8 cellular contexts compared by ENCODE assay signal in genomic region chrX:139559383-139560042, GRCh38. TPM values are rescaled to one million over a fixed set of nuclear protein-coding genes. Genes with fewer than 3 reads are reported as not detected.
DNase-seq lines count a peak whose midpoint lies in the region; ATAC-seq, FAIRE-seq and TF ChIP-seq lines count a peak whose summit lies in the region.

No MANE protein-coding gene starts in this region.

- no peaks in the 10 kb centered on the region for H3K4me1 Mint-ChIP-seq in astrocyte (ENCODE audit: low read depth, unreplicated experiment)

- ATAC-seq in HCT116 = peak; percentile 63; the same call in 1 of the 2 replicates
- ATAC-seq in GM21737 (IDR thresholded peaks at IDR 0.05; ENCODE audit: unreplicated experiment) = no peak

- peak in 2 of 3 experiments; percentile 36 to 45; a peak in 4 of 6 replicates for TF ChIP-seq CTCF in HCT116 (IDR thresholded peaks at IDR 0.05 in 2 of 3, conservative IDR thresholded peaks at IDR 0.05 in 1 of 3; ENCODE audit: borderline replicate concordance in 1 of 3, insufficient read depth in 1 of 3, low read depth in 2 of 3, low read length in 2 of 3)
- peak; percentile 49 for TF ChIP-seq CTCF in astrocyte (IDR thresholded peaks at IDR 0.05; ENCODE audit: insufficient read depth, low read depth, low read length)

- H3K4me3 ChIP-seq in HCT116 (replicated peaks in 1 of 2; ENCODE audit: low read depth in 1 of 2, low read length in 2 of 2) (no peak overlapping the region), astrocyte (ENCODE audit: insufficient read depth, low read depth, low read length) (no peak overlapping the region)

- H3K36me3 ChIP-seq in HCT116 (ENCODE audit: control insufficient read depth in 1 of 2, insufficient read depth in 2 of 2, low read length in 2 of 2) (no peaks in the 10 kb centered on the region), astrocyte (ENCODE audit: insufficient read depth, low read length) (no peaks in the 10 kb centered on the region)

- peak; percentile 40 for TF ChIP-seq RAD21 in HCT116 (IDR thresholded peaks at IDR 0.05; ENCODE audit: low read depth)

- H4K20me1 ChIP-seq in HCT116 (ENCODE audit: insufficient read depth) (no peaks in the 10 kb centered on the region), astrocyte (ENCODE audit: insufficient read depth, low read length) (no peaks in the 10 kb centered on the region)

- no peaks in the 10 kb centered on the region for H3K9me3 Mint-ChIP-seq in astrocyte (ENCODE audit: unreplicated experiment)

- intact Hi-C loops in HCT116 (cut with micrococcal nuclease) = loop anchor here (5.0 kb wide), 1 partner anchor 1432 kb away; no protein-coding TSS in a partner anchor

- no peak overlapping the region for H3K4me3 Mint-ChIP-seq in astrocyte (ENCODE audit: unreplicated experiment)

- no peaks in the 10 kb centered on the region for H3K9me2 ChIP-seq in HCT116 (ENCODE audit: insufficient read depth)

- no TSS peak for BruUV-seq in HCT116 (replicated peaks; lab: Mats Ljungman, UMichigan)

- H3K4me1 ChIP-seq in HCT116 (ENCODE audit: control insufficient read depth in 1 of 2, insufficient read depth in 2 of 2, low read length in 2 of 2) = no peaks in the 10 kb centered on the region
- H3K4me1 ChIP-seq in astrocyte (ENCODE audit: insufficient read depth, low read length) = no peaks in the 10 kb centered on the region

- H3K27ac ChIP-seq in HCT116 (ENCODE audit: low read depth, low read length) (no peak overlapping the region), astrocyte (ENCODE audit: low read depth, low read length) (no peak overlapping the region)

- no peaks in the 10 kb centered on the region for H3K27me3 ChIP-seq in HCT116 (ENCODE audit: insufficient read depth, low read length)
- no peaks in the 10 kb centered on the region for H3K27me3 ChIP-seq in astrocyte (ENCODE audit: insufficient read depth, low read length)

- H3K27ac Mint-ChIP-seq in astrocyte (ENCODE audit: unreplicated experiment) = no peak overlapping the region

- H3K79me2 ChIP-seq in HCT116 (ENCODE audit: insufficient read depth, low read length) = no peaks in the 10 kb centered on the region
- H3K79me2 ChIP-seq in astrocyte (ENCODE audit: insufficient read depth, low read length) = no peaks in the 10 kb centered on the region

- no peak for TF ChIP-seq POLR2A in HCT116 (IDR thresholded peaks at IDR 0.05; ENCODE audit: borderline replicate concordance, extremely low read depth, insufficient read depth, insufficient read length)

- no peaks in the 10 kb centered on the region for H3K9me3 ChIP-seq in HCT116 (ENCODE audit: control insufficient read depth in 1 of 2, insufficient read depth in 1 of 2, low read depth in 1 of 2, low read length in 2 of 2)
- no peaks in the 10 kb centered on the region for H3K9me3 ChIP-seq in astrocyte (ENCODE audit: insufficient read depth, low read depth, low read length)

- FAIRE-seq in astrocyte (lab: Jason Lieb, UNC) = peak; percentile 100

- CTCF ChIA-PET in HCT116 (lab: Charles Lee) = no interaction called here

- POLR2A ChIA-PET in HCT116 (lab: Charles Lee) = no interaction called here

- H3K9ac ChIP-seq in HCT116 (ENCODE audit: low read length) (no peak overlapping the region), astrocyte (ENCODE audit: low read length) (no peak overlapping the region)

- RAD21 ChIA-PET in HCT116 (lab: Charles Lee; ENCODE audit: low non-redundant PET in 1 of 2, low total read pairs in 2 of 2, uncharacterized antibody in 2 of 2, unreplicated experiment in 2 of 2) = no interaction called here

- peaks cover 3% of the 10 kb centered on the region for H3K27me3 Mint-ChIP-seq in astrocyte (ENCODE audit: low read depth, unreplicated experiment)

- no peaks in the 10 kb centered on the region for H3K36me3 Mint-ChIP-seq in astrocyte (ENCODE audit: low read depth, unreplicated experiment)

- no peak overlapping the region for H2AFZ ChIP-seq in HCT116 (ENCODE audit: low read depth, low read length, poor library complexity, severe bottlenecking)
- H2AFZ ChIP-seq in astrocyte (ENCODE audit: low read depth, low read length) = no peak overlapping the region

- no peak overlapping the region for H3K4me2 ChIP-seq in HCT116 (ENCODE audit: low read length)
- no peak overlapping the region for H3K4me2 ChIP-seq in astrocyte (ENCODE audit: low read length)

- DNase-seq in A172 (ENCODE audit: low spot score) (peak; percentile 14), GM04503 (ENCODE audit: low read depth) (peak; percentile 11), HCT116 (ENCODE audit: low read depth, low spot score) (peak; percentile 24), MV-4-11 (lab: John Stamatoyannopoulos, UW) (peak; percentile 36), astrocyte (ENCODE audit: low read depth) (peak; percentile 34), kidney tubule cell (ENCODE audit: low spot score) (peak; percentile 69), ureter (ENCODE audit: low spot score) (peak; percentile 47)

TF ChIP-seq in HCT116, 20 proteins besides CTCF, POLR2A, EP300 and RAD21:
- TF ChIP-seq SRF (IDR thresholded peaks at IDR 0.05; ENCODE audit: low read depth) (no peak), EZH2phosphoT487 (IDR thresholded peaks at IDR 0.05; ENCODE audit: borderline replicate concordance) (no peak), ATF3 (IDR thresholded peaks at IDR 0.05) (no peak), ZFX (IDR thresholded peaks at IDR 0.05) (no peak), ZNF274 (IDR thresholded peaks at IDR 0.05; ENCODE audit: low read depth, low read length) (no peak), FOSL1 (IDR thresholded peaks at IDR 0.05; ENCODE audit: low read depth) (no peak), CEBPB (IDR thresholded peaks at IDR 0.05; ENCODE audit: low read depth) (no peak), EGR1 (IDR thresholded peaks at IDR 0.05; ENCODE audit: low read depth) (no peak), POLR2AphosphoS5 (IDR thresholded peaks at IDR 0.05; ENCODE audit: low read depth, low read length) (no peak), CBX3 (IDR thresholded peaks at IDR 0.05; ENCODE audit: low read depth) (no peak), TCF7L2 (IDR thresholded peaks at IDR 0.05; ENCODE audit: borderline replicate concordance, extremely low read depth, insufficient read depth, insufficient read length) (no peak), EZH2 (IDR thresholded peaks at IDR 0.05) (no peak)
- TF ChIP-seq, protein P1, sequence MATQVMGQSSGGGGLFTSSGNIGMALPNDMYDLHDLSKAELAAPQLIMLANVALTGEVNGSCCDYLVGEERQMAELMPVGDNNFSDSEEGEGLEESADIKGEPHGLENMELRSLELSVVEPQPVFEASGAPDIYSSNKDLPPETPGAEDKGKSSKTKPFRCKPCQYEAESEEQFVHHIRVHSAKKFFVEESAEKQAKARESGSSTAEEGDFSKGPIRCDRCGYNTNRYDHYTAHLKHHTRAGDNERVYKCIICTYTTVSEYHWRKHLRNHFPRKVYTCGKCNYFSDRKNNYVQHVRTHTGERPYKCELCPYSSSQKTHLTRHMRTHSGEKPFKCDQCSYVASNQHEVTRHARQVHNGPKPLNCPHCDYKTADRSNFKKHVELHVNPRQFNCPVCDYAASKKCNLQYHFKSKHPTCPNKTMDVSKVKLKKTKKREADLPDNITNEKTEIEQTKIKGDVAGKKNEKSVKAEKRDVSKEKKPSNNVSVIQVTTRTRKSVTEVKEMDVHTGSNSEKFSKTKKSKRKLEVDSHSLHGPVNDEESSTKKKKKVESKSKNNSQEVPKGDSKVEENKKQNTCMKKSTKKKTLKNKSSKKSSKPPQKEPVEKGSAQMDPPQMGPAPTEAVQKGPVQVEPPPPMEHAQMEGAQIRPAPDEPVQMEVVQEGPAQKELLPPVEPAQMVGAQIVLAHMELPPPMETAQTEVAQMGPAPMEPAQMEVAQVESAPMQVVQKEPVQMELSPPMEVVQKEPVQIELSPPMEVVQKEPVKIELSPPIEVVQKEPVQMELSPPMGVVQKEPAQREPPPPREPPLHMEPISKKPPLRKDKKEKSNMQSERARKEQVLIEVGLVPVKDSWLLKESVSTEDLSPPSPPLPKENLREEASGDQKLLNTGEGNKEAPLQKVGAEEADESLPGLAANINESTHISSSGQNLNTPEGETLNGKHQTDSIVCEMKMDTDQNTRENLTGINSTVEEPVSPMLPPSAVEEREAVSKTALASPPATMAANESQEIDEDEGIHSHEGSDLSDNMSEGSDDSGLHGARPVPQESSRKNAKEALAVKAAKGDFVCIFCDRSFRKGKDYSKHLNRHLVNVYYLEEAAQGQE (IDR thresholded peaks at IDR 0.05; ENCODE audit: low read depth) = no peak
- TF ChIP-seq, protein P2, sequence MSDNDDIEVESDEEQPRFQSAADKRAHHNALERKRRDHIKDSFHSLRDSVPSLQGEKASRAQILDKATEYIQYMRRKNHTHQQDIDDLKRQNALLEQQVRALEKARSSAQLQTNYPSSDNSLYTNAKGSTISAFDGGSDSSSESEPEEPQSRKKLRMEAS (IDR thresholded peaks at IDR 0.05) = no peak
- TF ChIP-seq, protein P3, sequence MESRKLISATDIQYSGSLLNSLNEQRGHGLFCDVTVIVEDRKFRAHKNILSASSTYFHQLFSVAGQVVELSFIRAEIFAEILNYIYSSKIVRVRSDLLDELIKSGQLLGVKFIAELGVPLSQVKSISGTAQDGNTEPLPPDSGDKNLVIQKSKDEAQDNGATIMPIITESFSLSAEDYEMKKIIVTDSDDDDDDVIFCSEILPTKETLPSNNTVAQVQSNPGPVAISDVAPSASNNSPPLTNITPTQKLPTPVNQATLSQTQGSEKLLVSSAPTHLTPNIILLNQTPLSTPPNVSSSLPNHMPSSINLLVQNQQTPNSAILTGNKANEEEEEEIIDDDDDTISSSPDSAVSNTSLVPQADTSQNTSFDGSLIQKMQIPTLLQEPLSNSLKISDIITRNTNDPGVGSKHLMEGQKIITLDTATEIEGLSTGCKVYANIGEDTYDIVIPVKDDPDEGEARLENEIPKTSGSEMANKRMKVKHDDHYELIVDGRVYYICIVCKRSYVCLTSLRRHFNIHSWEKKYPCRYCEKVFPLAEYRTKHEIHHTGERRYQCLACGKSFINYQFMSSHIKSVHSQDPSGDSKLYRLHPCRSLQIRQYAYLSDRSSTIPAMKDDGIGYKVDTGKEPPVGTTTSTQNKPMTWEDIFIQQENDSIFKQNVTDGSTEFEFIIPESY (IDR thresholded peaks at IDR 0.05; ENCODE audit: extremely low read depth, insufficient replicate concordance, low read length) = no peak

RNA-seq across cellular contexts. Expression of gene F9, which starts 29.0 kb away (rescaled TPM):
- not detected in 2 replicates for total RNA-seq in A172 (2014; rRNA removed; shearing (Covaris generic))
- total RNA-seq in HCT116 (2021; ENCODE audit: unreplicated experiment) = not detected
- not detected in 2 replicates for polyA plus RNA-seq in HCT116 (2012)
- total RNA-seq in astrocyte = not detected in 2 replicates
- total RNA-seq in ureter = not detected

Comparison
In these comparisons a context has a peak if more than half of its experiments do, and no peak if none do; other contexts are left out.
1. DNase-seq: peak in every context shown above with its lines; median percentile 69 in kidney tubule cell; 47 in ureter; 36 in MV-4-11; 34 in astrocyte; 24 in HCT116; 14 in A172; 11 in GM04503.